1 cellular context compared by ENCODE assay signal in genomic region chr6:113140721-113141120, GRCh38.
TF ChIP-seq lines count a peak whose summit lies in the region.

No MANE protein-coding gene starts in this region.

TF ChIP-seq in HepG2, 621 proteins besides CTCF, POLR2A, EP300 and RAD21 (continued from another document):
- TF ChIP-seq ZNF142 (CRISPR knock-in tag; IDR thresholded peaks at IDR 0.05), result no peak
